In genomic region chr16:87492241-87492635, GRCh38 we compare ENCODE assay signal across 8 cellular contexts. TPM values are rescaled to one million over a fixed set of nuclear protein-coding genes. Genes with fewer than 3 reads are reported as not detected.
DNase-seq lines count a peak whose midpoint lies in the region; ATAC-seq and TF ChIP-seq lines count a peak whose summit lies in the region.

No MANE protein-coding gene starts in this region.

- H3K4me1 Mint-ChIP-seq in GM23338 (peaks cover 47% of the 10 kb centered on the region), glutamatergic neuron (ENCODE audit: low read depth, unreplicated experiment) (peaks cover 22% of the 10 kb centered on the region)

- peaks cover 3% of the 10 kb centered on the region; the same call in 2 of the 3 replicates for H3K36me3 Mint-ChIP-seq in GM23338 (ENCODE audit: low read depth)
- no peaks in the 10 kb centered on the region for H3K36me3 Mint-ChIP-seq in glutamatergic neuron (ENCODE audit: unreplicated experiment)

- H3K9ac ChIP-seq in smooth muscle cell (ENCODE audit: low read depth) = no peak overlapping the region

- H3K4me3 Mint-ChIP-seq in GM23338 = peak overlapping the region; percentile 73; the same call in 2 of the 3 replicates
- H3K4me3 Mint-ChIP-seq in glutamatergic neuron (ENCODE audit: unreplicated experiment) = peak overlapping the region; percentile 74

- H3K9me3 ChIP-seq in smooth muscle cell (replicated peaks; ENCODE audit: low read depth) = no peaks in the 10 kb centered on the region

- 0% methylated on average over 1 of the region's 88 CpGs for WGBS in smooth muscle cell (ENCODE audit: low lambda C conversion rate)

- no peak overlapping the region for H3K27ac ChIP-seq in GM23338 (ENCODE audit: low read depth)
- H3K27ac ChIP-seq in VCaP = 0 out of 2 replicates have a peak overlapping the region, but pooled peaks have one; percentile 33
- no peak overlapping the region for H3K27ac ChIP-seq in smooth muscle cell (ENCODE audit: low read depth)
- no peak overlapping the region for H3K27ac ChIP-seq in foreskin keratinocyte

- DNase-seq in GM23338 (ENCODE audit: low spot score) (no peak), glutamatergic neuron (no peak), smooth muscle cell (lab: John Stamatoyannopoulos, UW; ENCODE audit: unreplicated experiment) (no peak), foreskin keratinocyte (no peak), C1 segment of cervical spinal cord (lab: John Stamatoyannopoulos, UW) (no peak)

- peaks cover 21% of the 10 kb centered on the region for H3K4me1 ChIP-seq in GM23338 (ENCODE audit: insufficient read depth)
- H3K4me1 ChIP-seq in smooth muscle cell (ENCODE audit: low read depth) = peaks cover 30% of the 10 kb centered on the region
- peaks cover 15% of the 10 kb centered on the region for H3K4me1 ChIP-seq in foreskin keratinocyte

- H4K20me1 ChIP-seq in GM23338 (replicated peaks; ENCODE audit: insufficient read depth) (peaks cover 37% of the 10 kb centered on the region), smooth muscle cell (ENCODE audit: low read depth) (peaks cover 48% of the 10 kb centered on the region)

- H3K36me3 ChIP-seq in GM23338 (ENCODE audit: insufficient read depth) = no peaks in the 10 kb centered on the region
- H3K36me3 ChIP-seq in smooth muscle cell (ENCODE audit: low read depth) = no peaks in the 10 kb centered on the region

- no peaks in the 10 kb centered on the region for H3K9me2 ChIP-seq in GM23338 (ENCODE audit: insufficient read depth)

- H3K9me3 Mint-ChIP-seq in GM23338 = no peaks in the 10 kb centered on the region; the same call in 2 of the 3 replicates
- H3K9me3 Mint-ChIP-seq in glutamatergic neuron (ENCODE audit: unreplicated experiment) = peaks cover 4% of the 10 kb centered on the region

- H3F3A ChIP-seq in GM23338 (replicated peaks; ENCODE audit: low read depth) (no peaks in the 10 kb centered on the region), smooth muscle cell (ENCODE audit: low read depth) (no peaks in the 10 kb centered on the region)

- H3K27ac Mint-ChIP-seq in GM23338 (no peak overlapping the region), glutamatergic neuron (ENCODE audit: unreplicated experiment) (no peak overlapping the region)

- no peak for TF ChIP-seq CTCF in GM23338 (conservative IDR thresholded peaks at IDR 0.05; ENCODE audit: low read depth in 2 of 2)
- TF ChIP-seq CTCF in VCaP (conservative IDR thresholded peaks at IDR 0.05) = no peak
- TF ChIP-seq CTCF in glutamatergic neuron (IDR thresholded peaks at IDR 0.05; ENCODE audit: partially characterized antibody, unreplicated experiment) = no peak
- no peak for TF ChIP-seq CTCF in smooth muscle cell (IDR thresholded peaks at IDR 0.05; ENCODE audit: borderline replicate concordance, insufficient read depth, poor library complexity, severe bottlenecking)
- TF ChIP-seq CTCF in foreskin keratinocyte (conservative IDR thresholded peaks at IDR 0.05) = no peak

- ATAC-seq in GM23338 (no peak), foreskin keratinocyte (no peak), GM19023 (IDR thresholded peaks at IDR 0.05; ENCODE audit: unreplicated experiment) (no peak), GM21825 (IDR thresholded peaks at IDR 0.05; ENCODE audit: unreplicated experiment) (no peak)

- H3K79me2 ChIP-seq in GM23338 (replicated peaks; ENCODE audit: insufficient read depth) = peaks cover 37% of the 10 kb centered on the region
- peaks cover 45% of the 10 kb centered on the region for H3K79me2 ChIP-seq in smooth muscle cell (ENCODE audit: low read depth)

- peak overlapping the region; percentile 83; the same call in 1 of the 2 replicates for H3K4me2 ChIP-seq in GM23338
- peak overlapping the region; percentile 90 for H3K4me2 ChIP-seq in smooth muscle cell

- H2AFZ ChIP-seq in GM23338 (no peak overlapping the region), smooth muscle cell (ENCODE audit: low read depth) (no peak overlapping the region)

- H3K27me3 Mint-ChIP-seq in GM23338 (ENCODE audit: insufficient read depth, low read depth, poor library complexity) (peaks cover 16% of the 10 kb centered on the region), glutamatergic neuron (ENCODE audit: unreplicated experiment) (peaks cover 3% of the 10 kb centered on the region)

- H3K4me3 ChIP-seq in GM23338 (peak overlapping the region; percentile 61; the same call in 1 of the 2 replicates), smooth muscle cell (peak overlapping the region; percentile 53)

- H3K27me3 ChIP-seq in GM23338 (ENCODE audit: insufficient read depth) = peaks cover 14% of the 10 kb centered on the region
- no peaks in the 10 kb centered on the region for H3K27me3 ChIP-seq in smooth muscle cell (ENCODE audit: low read depth)
- H3K27me3 ChIP-seq in foreskin keratinocyte = no peaks in the 10 kb centered on the region

TF ChIP-seq in GM23338, 12 proteins besides CTCF, POLR2A, EP300 and RAD21 (continues in another document):
- TF ChIP-seq ZNF462 (CRISPR knock-in tag; IDR thresholded peaks at IDR 0.05) = no peak
- TF ChIP-seq ZNF331 (CRISPR knock-in tag; IDR thresholded peaks at IDR 0.05; ENCODE audit: low read depth) = no peak
- TF ChIP-seq STAT1 (IDR thresholded peaks at IDR 0.05; ENCODE audit: unreplicated experiment) = no peak

RNA-seq across cellular contexts. Expression of gene ZCCHC14, which starts 0.6 kb away (rescaled TPM):
- 22.4 and 31.2 TPM in 2 replicates for total RNA-seq in GM23338 (2014; rRNA removed; shearing (Covaris generic))
- polyA plus RNA-seq in GM23338 (2016; fragmentation: Nextera tagmentation; extraction: Ambion mirVana) = 6.8 and 7.6 TPM in 2 replicates
- 29.2 TPM for total RNA-seq in glutamatergic neuron (ENCODE audit: unreplicated experiment)
- total RNA-seq in smooth muscle cell = 8.3 and 8.5 TPM in 2 replicates
- polyA plus RNA-seq in smooth muscle cell = 4.6 and 4.8 TPM in 2 replicates
- 8.4 and 8.5 TPM in 2 replicates for total RNA-seq in foreskin keratinocyte
- 2.6 and 2.8 TPM in 2 replicates for polyA plus RNA-seq in foreskin keratinocyte
